In the genomic region with DNA sequence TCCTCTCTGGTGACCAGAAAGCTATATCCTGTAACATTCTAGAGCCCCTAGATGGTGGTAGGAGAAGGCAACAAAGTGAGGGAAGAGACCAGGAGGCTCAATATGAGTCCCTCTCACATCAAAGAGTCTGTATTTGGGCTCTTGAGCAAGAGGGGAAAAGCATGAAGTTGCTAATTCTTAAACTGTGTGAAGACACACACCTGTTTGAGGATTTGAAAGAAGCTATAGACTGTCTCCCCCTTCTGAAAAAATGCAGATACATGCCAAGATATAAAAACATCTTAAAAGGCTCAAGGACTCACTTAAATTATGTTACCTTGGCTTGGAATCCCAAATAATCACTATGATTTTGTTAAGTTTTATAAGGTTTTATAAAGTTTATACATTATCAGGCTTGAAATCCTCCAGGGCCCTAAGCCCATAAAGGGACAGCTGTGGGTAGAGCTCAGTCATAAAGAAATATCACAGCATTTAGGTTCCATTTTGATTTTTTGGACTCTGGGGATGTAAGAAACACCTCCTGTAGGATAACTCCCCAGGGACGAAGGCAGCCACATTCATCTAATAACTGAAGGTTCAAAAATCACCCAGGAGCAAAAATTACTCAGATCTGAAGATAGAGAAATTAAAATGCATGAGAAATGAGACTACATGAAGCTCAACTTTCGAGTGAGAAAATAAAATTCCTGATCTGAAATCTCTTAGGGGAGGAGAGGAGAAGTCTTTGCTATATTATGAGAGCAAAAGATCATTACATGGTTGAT, we compare ENCODE assay signal across 19 cellular contexts.
DNase-seq lines count a peak whose midpoint lies in the region; ATAC-seq, FAIRE-seq and TF ChIP-seq lines count a peak whose summit lies in the region.
"Had no signal": no experiment of that assay in that cellular context is flagged by ENCODE, and none has a peak within 500 bp of the region (broad histone marks: within the 10 kb centered on the region; RNA-seq: fewer than 3 reads in every experiment).

No MANE protein-coding gene starts in this region.

- no CpG with 5 or more reads among the region's 2 CpGs for WGBS in mesendoderm (ENCODE audit: extremely low coverage, insufficient coverage, low lambda C conversion rate)
- 86% methylated on average over 2 of the region's 2 CpGs for WGBS in right lobe of liver (ENCODE audit: insufficient coverage, low coverage, low lambda C conversion rate, missing lambda C conversion rate)

- no peak overlapping the region for H2BK15ac ChIP-seq in mesendoderm (replicated peaks; ENCODE audit: low read depth)

- H3K9ac ChIP-seq in OCI-LY1 (ENCODE audit: low read length) (no peak overlapping the region), mesendoderm (ENCODE audit: low read length) (no peak overlapping the region)

- H3K27me3 ChIP-seq in OCI-LY1 (ENCODE audit: insufficient read depth, low read length) (no peaks in the 10 kb centered on the region), mesendoderm (ENCODE audit: insufficient read depth, low read length, poor library complexity) (no peaks in the 10 kb centered on the region), right lobe of liver (no peaks in the 10 kb centered on the region), Peyer's patch (no peaks in the 10 kb centered on the region), vagina (no peaks in the 10 kb centered on the region)
- H3K27me3 ChIP-seq: BE2C had no signal

- H3K9me3 ChIP-seq in OCI-LY1 (ENCODE audit: low read length) (no peaks in the 10 kb centered on the region), right lobe of liver (no peaks in the 10 kb centered on the region), Peyer's patch (no peaks in the 10 kb centered on the region), vagina (no peaks in the 10 kb centered on the region)
- H3K9me3 ChIP-seq: BE2C, SJSA1 had no signal

- H3K27ac ChIP-seq in OCI-LY1 (ENCODE audit: low read depth, low read length, poor library complexity, severe bottlenecking) (no peak overlapping the region), mesendoderm (ENCODE audit: low read depth, low read length) (no peak overlapping the region), right lobe of liver (no peak overlapping the region), Peyer's patch (no peak overlapping the region), vagina (no peak overlapping the region)
- H3K27ac ChIP-seq: SJSA1 had no signal

- no peak for ATAC-seq in right lobe of liver

- no peak overlapping the region for H2BK5ac ChIP-seq in mesendoderm (ENCODE audit: low read length)

- FAIRE-seq in GM19239 (lab: Jason Lieb, UNC) = peak; percentile 45

- no peak overlapping the region for H4K8ac ChIP-seq in mesendoderm (ENCODE audit: low read depth, low read length)

- H3K4me2 ChIP-seq in OCI-LY1 (ENCODE audit: low read length) (no peak overlapping the region), mesendoderm (ENCODE audit: low read length) (no peak overlapping the region)

- H3K18ac ChIP-seq in mesendoderm (ENCODE audit: low read length) = peak overlapping the region; percentile 64

- TF ChIP-seq POLR2A in right lobe of liver (IDR thresholded peaks at IDR 0.05) = no peak
- no peak for TF ChIP-seq POLR2A in Peyer's patch (IDR thresholded peaks at IDR 0.05)
- TF ChIP-seq POLR2A in vagina (IDR thresholded peaks at IDR 0.05) = no peak

- H3K4me3 ChIP-seq in OCI-LY1 (ENCODE audit: low read depth, low read length, poor library complexity, severe bottlenecking) (no peak overlapping the region), mesendoderm (ENCODE audit: low read length) (no peak overlapping the region), right lobe of liver (no peak overlapping the region), Peyer's patch (no peak overlapping the region), vagina (no peak overlapping the region)
- H3K4me3 ChIP-seq: SJSA1 had no signal

- no peaks in the 10 kb centered on the region for H3K79me1 ChIP-seq in mesendoderm (ENCODE audit: low read length)

- H3K9me2 ChIP-seq in OCI-LY1 (ENCODE audit: low read depth, low read length) = no peaks in the 10 kb centered on the region

- no peak overlapping the region for H3K23ac ChIP-seq in mesendoderm (ENCODE audit: low read length)

- H3K4me1 ChIP-seq in OCI-LY1 (ENCODE audit: insufficient read depth, low read length, severe bottlenecking) (peaks cover under 1% of the 10 kb centered on the region), mesendoderm (ENCODE audit: control insufficient read depth, low read depth, low read length) (peaks cover 5% of the 10 kb centered on the region), right lobe of liver (no peaks in the 10 kb centered on the region), Peyer's patch (no peaks in the 10 kb centered on the region), vagina (peaks cover 7% of the 10 kb centered on the region)
- H3K4me1 ChIP-seq: BE2C, SJSA1 had no signal

- TF ChIP-seq CTCF in GM12873 (IDR thresholded peaks at IDR 0.05; ENCODE audit: insufficient read depth, low read depth, low read length, missing control alignments) (peak; percentile 11), OCI-LY1 (IDR thresholded peaks at IDR 0.05; ENCODE audit: low read length) (0 out of 2 replicates have a peak, but pooled peaks have one; percentile 8), right lobe of liver (IDR thresholded peaks at IDR 0.05) (no peak), Peyer's patch (IDR thresholded peaks at IDR 0.05) (no peak), vagina (IDR thresholded peaks at IDR 0.05) (no peak)

- peak overlapping the region; percentile 10 for H3K56ac ChIP-seq in mesendoderm (ENCODE audit: low read length)

- H4K5ac ChIP-seq in mesendoderm (ENCODE audit: low read length) = no peak overlapping the region

- H3K79me2 ChIP-seq in OCI-LY1 (ENCODE audit: insufficient read depth, low read length) (no peaks in the 10 kb centered on the region), mesendoderm (ENCODE audit: control insufficient read depth, insufficient read depth, low read length) (no peaks in the 10 kb centered on the region)

- H3F3A ChIP-seq in OCI-LY1 (ENCODE audit: insufficient read depth, low read length) = no peaks in the 10 kb centered on the region

- H2AK5ac ChIP-seq in mesendoderm (ENCODE audit: low read length) = peak overlapping the region; percentile 22

- H3K4ac ChIP-seq in mesendoderm (ENCODE audit: low read depth, low read length) = peak overlapping the region; percentile 79

- intact Hi-C loops in right lobe of liver (cut with DNase I) = no loop called here
- intact Hi-C loops in vagina (cut with DNase I) = no loop called here

- H3K36me3 ChIP-seq in OCI-LY1 (ENCODE audit: insufficient read depth, low read length) (no peaks in the 10 kb centered on the region), mesendoderm (ENCODE audit: control insufficient read depth, insufficient read depth, low read length) (no peaks in the 10 kb centered on the region), right lobe of liver (no peaks in the 10 kb centered on the region), Peyer's patch (no peaks in the 10 kb centered on the region), vagina (no peaks in the 10 kb centered on the region)
- H3K36me3 ChIP-seq: BE2C, SJSA1 had no signal

- H2AFZ ChIP-seq in OCI-LY1 (ENCODE audit: low read length) = no peak overlapping the region

- H2BK120ac ChIP-seq in mesendoderm (ENCODE audit: low read depth, low read length) = no peak overlapping the region

- DNase-seq in GM19239 (ENCODE audit: insufficient read length, low spot score) = no peak
- no peak for DNase-seq in mesendoderm
- DNase-seq in right lobe of liver = no peak
- DNase-seq in Peyer's patch = no peak
- DNase-seq in vagina (ENCODE audit: extremely low spot score in 2 of 2) = no peak
- DNase-seq: BE2C; CD8-positive, alpha-beta memory T cell; DMS 273 treated with DMSO at 0.1 percent for 48 hours; EL; H9; KBM-7; NCI-H1048; NCI-H2227 treated with DMSO at 0.1 percent for 48 hours; NCI-H524 treated with DMSO at 0.1 percent for 48 hours; OCI-M1; SW 1271 had no signal

- no peaks in the 10 kb centered on the region for H4K20me1 ChIP-seq in OCI-LY1 (ENCODE audit: insufficient read depth, low read length)

Comparison
In these comparisons a context has a peak if more than half of its experiments do, and no peak if none do; other contexts are left out.
1. CTCF ChIP-seq: peak in GM12873 (single experiment) and OCI-LY1 (single experiment); none in right lobe of liver (0 of 4), Peyer's patch (0 of 6) and vagina (0 of 3).